In genomic region chr7:34320926-34321609, GRCh38 we compare ENCODE assay signal across 8 cellular contexts.
DNase-seq lines count a peak whose midpoint lies in the region; ATAC-seq, FAIRE-seq and TF ChIP-seq lines count a peak whose summit lies in the region.

No MANE protein-coding gene starts in this region.

- H3K79me2 ChIP-seq in HepG2 (ENCODE audit: insufficient read depth, low read length) = no peaks in the 10 kb centered on the region

- H3K4me2 ChIP-seq in HepG2 (ENCODE audit: low read depth, low read length) = peak overlapping the region; percentile 69

- no peak overlapping the region for H2AFZ ChIP-seq in HepG2 (ENCODE audit: low read length)

- WGBS in HepG2 (ENCODE audit: low lambda C conversion rate) = 27% methylated on average over 21 of the region's 24 CpGs

- peak; percentile 90 for FAIRE-seq in HepG2 (lab: Jason Lieb, UNC)

- POLR2A ChIA-PET in HepG2 (lab: Yijun Ruan, JAX) = interaction anchor here (0.8 kb wide), 1 partner anchor 18 kb away, joined by 4 read pairs; no protein-coding TSS in a partner anchor

- peaks cover 6% of the 10 kb centered on the region; the same call in 1 of the 2 replicates for H3K4me1 ChIP-seq in HepG2 (ENCODE audit: insufficient read depth, low read length)

- in situ Hi-C loops in HepG2 (cut with HindIII; ENCODE audit: extremely low pct_ligation_motif_present, low pct_unique_long_range_greater_than_20kb) = loop anchor here (5.0 kb wide), 1 partner anchor 106 kb away; no protein-coding TSS in a partner anchor

- no peak overlapping the region for H3K9ac ChIP-seq in HepG2 (ENCODE audit: insufficient read depth, low read depth, low read length)

- H3K27ac ChIP-seq in dorsolateral prefrontal cortex = peak overlapping the region in 8 of 59 donors; percentile 2 to 46 (median 31)
- no peak overlapping the region for H3K27ac ChIP-seq in HepG2 (ENCODE audit: extremely low read length, insufficient read depth, low read length)

- BruUV-seq in HepG2 (replicated peaks; lab: Mats Ljungman, UMichigan) = no TSS peak

- intact Hi-C loops in dorsolateral prefrontal cortex (cut with DNase I) = loop anchor here in 1 of 2 donors (5.0 kb wide), 1 partner anchor 716 kb away; the partner anchor contains the start of gene DPY19L1
- intact Hi-C loops in HepG2 (cut with micrococcal nuclease; ENCODE audit: unreplicated experiment) = loop anchor here (1.0 to 10.0 kb wide), 4 partner anchors 105 to 276 kb away; no protein-coding TSS in a partner anchor

- CTCF ChIA-PET in HepG2 (lab: Yijun Ruan, JAX; ENCODE audit: low intra/inter-chr PET ratio, low total read pairs) = interaction anchor here (0.6 to 2.8 kb wide), 3 partner anchors 109 to 355 kb away, joined by 3 to 28 read pairs (median 11); no protein-coding TSS in a partner anchor

- peaks cover 0 to 4% (median 0%) of the 10 kb centered on the region in 45 donors for H3K27me3 ChIP-seq in dorsolateral prefrontal cortex
- 0 out of 5 replicates have a peak, but pooled peaks cover 0 to 3% of the 10 kb centered on the region in 2 experiments for H3K27me3 ChIP-seq in HepG2 (ENCODE audit: control insufficient read depth in 1 of 2, insufficient read depth in 2 of 2, low read length in 2 of 2)

- no peaks in the 10 kb centered on the region for H3K9me3 ChIP-seq in HepG2 (ENCODE audit: low read length)

- peak; percentile 79 for ATAC-seq in GM19397 (IDR thresholded peaks at IDR 0.05; ENCODE audit: unreplicated experiment)
- peak; percentile 86 for ATAC-seq in HG03439 (IDR thresholded peaks at IDR 0.05; ENCODE audit: unreplicated experiment)
- ATAC-seq in HepG2 = peak; percentile 97

- TF ChIP-seq RAD21 in HepG2 (CRISPR knock-in tag; IDR thresholded peaks at IDR 0.05) = peak; percentile 82

- H3K36me3 ChIP-seq in HepG2 (replicated peaks in 1 of 2; ENCODE audit: control insufficient read depth in 1 of 2, insufficient read depth in 2 of 2, low read length in 2 of 2) = no peaks in the 10 kb centered on the region

- no peak for TF ChIP-seq EP300 in HepG2 (IDR thresholded peaks at IDR 0.05; ENCODE audit: low read depth in 2 of 2, low read length in 2 of 2)
- no peak for TF ChIP-seq EP300 in HepG2 (CRISPR knock-in tag; IDR thresholded peaks at IDR 0.05; ENCODE audit: borderline replicate concordance)

- H3K4me3 ChIP-seq in dorsolateral prefrontal cortex (peak overlapping the region in 46 of 59 donors; percentile 1 to 59 (median 34)), HepG2 (replicated peaks in 1 of 3; ENCODE audit: insufficient read depth in 1 of 3, low read depth in 2 of 3, low read length in 3 of 3) (peak overlapping the region in 2 of 3 experiments; percentile 33 to 38; a peak in 2 of 6 replicates)

- no peak for TF ChIP-seq POLR2A in HepG2 (IDR thresholded peaks at IDR 0.05; ENCODE audit: insufficient read depth in 1 of 2, low read depth in 2 of 2, low read length in 2 of 2)

- peak; percentile 80 for DNase-seq in COLO829 (ENCODE audit: low spot score)
- DNase-seq in NCI-H345 treated with DMSO at 0.1 percent for 48 hours (lab: John Stamatoyannopoulos, UW; ENCODE audit: unreplicated experiment) = peak; percentile 41
- peak; percentile 58 for DNase-seq in activated CD4-positive, alpha-beta T cell treated with anti-CD3 and anti-CD28 coated beads for 48 hours
- peak; percentile 28 to 74 (median 56) for DNase-seq in dorsolateral prefrontal cortex
- peak; percentile 67 for DNase-seq in HepG2 (ENCODE audit: low spot score)
- DNase-seq in stimulated activated CD8-positive, alpha-beta memory T cell treated with anti-CD3 and anti-CD28 coated beads, Interleukin-2, amount 100 ng/mL, for 48 hours (ENCODE audit: low read depth in 2 of 2) = peak; percentile 1 to 14

- H4K20me1 ChIP-seq in HepG2 (ENCODE audit: insufficient read depth, low read length) = no peaks in the 10 kb centered on the region

- peak; percentile 58 to 91 (median 84) for TF ChIP-seq CTCF in dorsolateral prefrontal cortex (IDR thresholded peaks at IDR 0.05 in 54 of 56, conservative IDR thresholded peaks at IDR 0.05 in 2 of 56; ENCODE audit: low read depth in 1 of 56, partially characterized antibody in 56 of 56)
- TF ChIP-seq CTCF in HepG2 (CRISPR knock-in tag; IDR thresholded peaks at IDR 0.05) = peak; percentile 88

TF ChIP-seq in HepG2, 621 proteins besides CTCF, POLR2A, EP300 and RAD21 (continues in another document):
- TF ChIP-seq RXRB (CRISPR knock-in tag; IDR thresholded peaks at IDR 0.05; ENCODE audit: borderline replicate concordance) = 0 out of 2 replicates have a peak, but pooled peaks have one; percentile 38
- TF ChIP-seq CEBPZ (IDR thresholded peaks at IDR 0.05; ENCODE audit: low read length) = no peak
- no peak for TF ChIP-seq LBX2 (CRISPR knock-in tag; IDR thresholded peaks at IDR 0.05; ENCODE audit: borderline replicate concordance)
- TF ChIP-seq PLRG1 (conservative IDR thresholded peaks at IDR 0.05) = no peak
- TF ChIP-seq GATAD2A (CRISPR knock-in tag; IDR thresholded peaks at IDR 0.05) = peak; percentile 17; the same call in 1 of the 2 replicates
- TF ChIP-seq, protein P1, sequence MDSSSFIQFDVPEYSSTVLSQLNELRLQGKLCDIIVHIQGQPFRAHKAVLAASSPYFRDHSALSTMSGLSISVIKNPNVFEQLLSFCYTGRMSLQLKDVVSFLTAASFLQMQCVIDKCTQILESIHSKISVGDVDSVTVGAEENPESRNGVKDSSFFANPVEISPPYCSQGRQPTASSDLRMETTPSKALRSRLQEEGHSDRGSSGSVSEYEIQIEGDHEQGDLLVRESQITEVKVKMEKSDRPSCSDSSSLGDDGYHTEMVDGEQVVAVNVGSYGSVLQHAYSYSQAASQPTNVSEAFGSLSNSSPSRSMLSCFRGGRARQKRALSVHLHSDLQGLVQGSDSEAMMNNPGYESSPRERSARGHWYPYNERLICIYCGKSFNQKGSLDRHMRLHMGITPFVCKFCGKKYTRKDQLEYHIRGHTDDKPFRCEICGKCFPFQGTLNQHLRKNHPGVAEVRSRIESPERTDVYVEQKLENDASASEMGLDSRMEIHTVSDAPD (CRISPR knock-in tag; IDR thresholded peaks at IDR 0.05) = 0 out of 2 replicates have a peak, but pooled peaks have one; percentile 34
- 0 out of 2 replicates have a peak, but pooled peaks have one; percentile 34 for TF ChIP-seq ATF7-NPFF (CRISPR knock-in tag; IDR thresholded peaks at IDR 0.05; ENCODE audit: low read depth)
- no peak for TF ChIP-seq MTF1 (CRISPR knock-in tag; IDR thresholded peaks at IDR 0.05)
- TF ChIP-seq SMC3 (IDR thresholded peaks at IDR 0.05; ENCODE audit: low read length) = peak; percentile 88
- no peak for TF ChIP-seq GRHL1 (CRISPR knock-in tag; conservative IDR thresholded peaks at IDR 0.05)
- TF ChIP-seq, protein P2, sequence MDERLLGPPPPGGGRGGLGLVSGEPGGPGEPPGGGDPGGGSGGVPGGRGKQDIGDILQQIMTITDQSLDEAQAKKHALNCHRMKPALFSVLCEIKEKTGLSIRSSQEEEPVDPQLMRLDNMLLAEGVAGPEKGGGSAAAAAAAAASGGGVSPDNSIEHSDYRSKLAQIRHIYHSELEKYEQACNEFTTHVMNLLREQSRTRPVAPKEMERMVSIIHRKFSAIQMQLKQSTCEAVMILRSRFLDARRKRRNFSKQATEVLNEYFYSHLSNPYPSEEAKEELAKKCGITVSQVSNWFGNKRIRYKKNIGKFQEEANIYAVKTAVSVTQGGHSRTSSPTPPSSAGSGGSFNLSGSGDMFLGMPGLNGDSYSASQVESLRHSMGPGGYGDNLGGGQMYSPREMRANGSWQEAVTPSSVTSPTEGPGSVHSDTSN (CRISPR knock-in tag; IDR thresholded peaks at IDR 0.05) = no peak
- no peak for TF ChIP-seq HES4 (CRISPR knock-in tag; IDR thresholded peaks at IDR 0.05; ENCODE audit: borderline replicate concordance)
- TF ChIP-seq XRCC5 (optimal IDR thresholded peaks at IDR 0.05; ENCODE audit: low read length) = peak; percentile 66

Comparison
In these comparisons a context has a peak if more than half of its experiments do, and no peak if none do; other contexts are left out.
1. DNase-seq: peak in every context shown above with its lines; median percentile 80 in COLO829; 67 in HepG2; 58 in activated CD4-positive, alpha-beta T cell treated with anti-CD3 and anti-CD28 coated beads for 48 hours; 56 in dorsolateral prefrontal cortex; 41 in NCI-H345 treated with DMSO at 0.1 percent for 48 hours; 8 in stimulated activated CD8-positive, alpha-beta memory T cell treated with anti-CD3 and anti-CD28 coated beads, Interleukin-2, amount 100 ng/mL, for 48 hours.